ENCODE assay signal across 1 cellular context in the genomic region with DNA sequence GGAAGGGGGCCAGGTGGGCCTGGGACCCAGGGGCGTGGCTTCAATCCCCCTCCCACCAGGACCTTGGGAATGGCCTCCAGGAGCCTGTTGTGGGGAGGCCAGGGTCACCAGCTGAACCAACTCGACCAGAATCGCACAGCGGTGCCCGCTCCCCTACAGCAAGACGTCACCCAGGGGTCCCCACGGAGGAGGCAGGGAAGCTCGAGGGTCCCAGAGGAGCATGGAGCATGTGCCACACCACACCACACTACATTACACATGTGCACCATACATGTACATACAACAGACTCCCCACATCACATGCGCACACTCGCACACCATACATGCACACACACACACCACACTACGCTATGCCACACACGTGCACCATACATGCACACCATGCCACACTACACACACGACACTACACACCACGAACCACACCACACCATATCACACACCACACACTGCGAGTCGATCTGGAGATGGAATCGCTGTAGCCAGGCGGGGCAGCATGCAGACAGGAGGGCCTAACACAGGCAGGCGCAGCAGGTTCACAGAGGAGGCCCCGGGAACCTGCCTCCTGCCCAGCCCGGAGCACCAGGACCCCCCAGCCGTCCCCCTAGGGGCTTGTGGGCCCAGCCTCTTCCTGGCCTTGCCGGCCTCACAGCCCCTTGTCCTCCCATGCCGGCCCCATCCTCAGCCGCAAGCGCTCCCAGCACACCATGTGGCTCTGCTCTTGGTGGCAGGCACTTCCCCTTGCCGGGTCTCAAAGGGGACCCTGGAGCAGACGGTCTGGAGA.
TF ChIP-seq lines count a peak whose summit lies in the region.

No MANE protein-coding gene starts in this region.

TF ChIP-seq in endothelial cell of umbilical vein, 7 proteins besides CTCF, POLR2A, EP300 and RAD21 (continued from another document):
- TF ChIP-seq JUN (IDR thresholded peaks at IDR 0.05; ENCODE audit: borderline replicate concordance, insufficient read depth, insufficient read length, low read depth): no peak
- TF ChIP-seq FOS (IDR thresholded peaks at IDR 0.05; ENCODE audit: borderline replicate concordance, insufficient read depth, low read length): no peak
- TF ChIP-seq MYC (IDR thresholded peaks at IDR 0.05; ENCODE audit: low read depth, low read length): no peak
TF ChIP-seq in endothelial cell of umbilical vein: peak in this region for 1.
